Comparison of ENCODE assay signal across 21 cellular contexts in the genomic region with DNA sequence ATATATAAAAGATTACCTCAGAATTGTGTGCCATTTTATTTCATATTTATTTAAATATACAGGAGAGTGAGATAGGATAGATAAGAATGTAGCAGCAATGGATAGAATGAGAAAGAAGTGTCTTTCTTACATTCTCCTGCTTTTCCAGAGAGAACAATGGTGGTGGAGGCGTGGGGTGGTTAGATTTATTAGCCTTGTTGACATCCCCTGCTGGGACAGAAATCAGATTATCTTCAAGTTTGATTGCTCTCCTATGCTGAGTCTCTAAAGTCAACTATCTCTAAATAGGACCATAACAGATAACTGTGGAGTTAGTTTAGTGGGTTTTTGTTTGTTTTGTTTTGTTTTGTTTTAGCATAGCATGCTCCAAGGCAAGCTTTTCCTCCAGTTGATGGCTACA.
DNase-seq lines count a peak whose midpoint lies in the region; ATAC-seq and TF ChIP-seq lines count a peak whose summit lies in the region.
"Had no signal": no experiment of that assay in that cellular context is flagged by ENCODE, and none has a peak within 500 bp of the region (broad histone marks: within the 10 kb centered on the region; RNA-seq: fewer than 3 reads in every experiment).

No MANE protein-coding gene starts in this region.

- no peak for ATAC-seq in GM23338
- no peak for ATAC-seq in GM19463 (IDR thresholded peaks at IDR 0.05; ENCODE audit: unreplicated experiment)
- ATAC-seq in GM21528 (IDR thresholded peaks at IDR 0.05; ENCODE audit: low FRiP score, unreplicated experiment) = no peak
- ATAC-seq in GM21737 (IDR thresholded peaks at IDR 0.05; ENCODE audit: unreplicated experiment) = no peak
- ATAC-seq: CD8-positive, alpha-beta T cell; GM12878 had no signal

- no peaks in the 10 kb centered on the region for H4K20me1 ChIP-seq in GM23338 (replicated peaks; ENCODE audit: insufficient read depth)
- no peaks in the 10 kb centered on the region for H4K20me1 ChIP-seq in SU-DHL-6 (ENCODE audit: low read depth, low read length)
- H4K20me1 ChIP-seq: BLaER1 had no signal

- H3K27ac ChIP-seq in A673 (ENCODE audit: low read depth, low read length, poor library complexity, severe bottlenecking) (no peak overlapping the region), GM23338 (ENCODE audit: low read depth) (no peak overlapping the region), SU-DHL-6 (ENCODE audit: low read depth, low read length) (no peak overlapping the region), endodermal cell (ENCODE audit: low read depth, low read length) (no peak overlapping the region)
- H3K27ac ChIP-seq: BLaER1, C4-2B had no signal

- intact Hi-C loops in A673 (cut with micrococcal nuclease; ENCODE audit: unreplicated experiment) = no loop called here

- H3K36me3 ChIP-seq in A673 (ENCODE audit: insufficient read depth, low read length, poor library complexity, severe bottlenecking) (no peaks in the 10 kb centered on the region), GM23338 (ENCODE audit: insufficient read depth) (no peaks in the 10 kb centered on the region), SU-DHL-6 (ENCODE audit: low read length) (no peaks in the 10 kb centered on the region), endodermal cell (ENCODE audit: control insufficient read depth, insufficient read depth, low read length) (no peaks in the 10 kb centered on the region)
- H3K36me3 ChIP-seq: BLaER1, HAP-1 had no signal

- no peak overlapping the region for H3K4me2 ChIP-seq in GM23338
- H3K4me2 ChIP-seq in SU-DHL-6 (ENCODE audit: low read depth, low read length, poor library complexity, severe bottlenecking) = no peak overlapping the region
- H3K4me2 ChIP-seq: BLaER1 had no signal

- H3K9ac ChIP-seq in SU-DHL-6 (ENCODE audit: low read length) (no peak overlapping the region), endodermal cell (ENCODE audit: extremely low read depth, low read length, poor library complexity, severe bottlenecking) (no peak overlapping the region)
- H3K9ac ChIP-seq: BLaER1 had no signal

- no peaks in the 10 kb centered on the region for H3K79me2 ChIP-seq in GM23338 (replicated peaks; ENCODE audit: insufficient read depth)
- no peaks in the 10 kb centered on the region for H3K79me2 ChIP-seq in SU-DHL-6 (ENCODE audit: insufficient read depth, low read length)

- H3K9me3 Mint-ChIP-seq in GM23338 (no peaks in the 10 kb centered on the region), endodermal cell (no peaks in the 10 kb centered on the region)

- H3K9me2 ChIP-seq in GM23338 (ENCODE audit: insufficient read depth) = no peaks in the 10 kb centered on the region
- no peaks in the 10 kb centered on the region for H3K9me2 ChIP-seq in SU-DHL-6 (replicated peaks; ENCODE audit: insufficient read depth, low read length)

- H3K9me3 ChIP-seq in A673 (ENCODE audit: low read depth, low read length, poor library complexity, severe bottlenecking) (no peaks in the 10 kb centered on the region), SU-DHL-6 (ENCODE audit: insufficient read depth, low read length) (no peaks in the 10 kb centered on the region), endodermal cell (ENCODE audit: control insufficient read depth, low read length) (no peaks in the 10 kb centered on the region)
- H3K9me3 ChIP-seq: BLaER1, HAP-1 had no signal

- H3K4me3 Mint-ChIP-seq in GM23338 (no peak overlapping the region), endodermal cell (no peak overlapping the region)
- H3K4me3 Mint-ChIP-seq: B cell; CD4-positive, CD25-positive, alpha-beta regulatory T cell; CD8-positive, alpha-beta T cell; HFFc6 had no signal

- H3K36me3 Mint-ChIP-seq in GM23338 (ENCODE audit: low read depth) (no peaks in the 10 kb centered on the region), endodermal cell (ENCODE audit: low read depth) (no peaks in the 10 kb centered on the region)
- H3K36me3 Mint-ChIP-seq: CD4-positive, CD25-positive, alpha-beta regulatory T cell; CD8-positive, alpha-beta T cell had no signal

- peak overlapping the region; percentile 7; the same call in 1 of the 2 replicates for H2AFZ ChIP-seq in GM23338
- peak overlapping the region; percentile 60 for H2AFZ ChIP-seq in SU-DHL-6 (ENCODE audit: low read depth, low read length, severe bottlenecking)

- DNase-seq in A673 (ENCODE audit: low spot score) = peak; percentile 67
- no peak for DNase-seq in GM23338 (ENCODE audit: low spot score)
- peak; percentile 61 for DNase-seq in endodermal cell
- DNase-seq in NCI-H446 (lab: John Stamatoyannopoulos, UW) = no peak
- DNase-seq: CD4-positive, CD25-positive, alpha-beta regulatory T cell; CD8-positive, alpha-beta T cell; DMS 273 treated with DMSO at 0.1 percent for 48 hours; DMS79; EL; GDM1; GOT3; HFFc6 had no signal

- no peak overlapping the region for H3K4me3 ChIP-seq in A673 (ENCODE audit: low read depth, low read length, poor library complexity, severe bottlenecking)
- H3K4me3 ChIP-seq in GM23338 = no peak overlapping the region
- no peak overlapping the region for H3K4me3 ChIP-seq in SU-DHL-6 (ENCODE audit: insufficient read depth, low read length, poor library complexity, severe bottlenecking)
- no peak overlapping the region for H3K4me3 ChIP-seq in endodermal cell (ENCODE audit: low read length)
- H3K4me3 ChIP-seq: BLaER1, GM12878, HAP-1 had no signal

- no peak overlapping the region for H3K27ac Mint-ChIP-seq in GM23338
- H3K27ac Mint-ChIP-seq in endodermal cell = peak overlapping the region; percentile 78
- H3K27ac Mint-ChIP-seq: B cell; CD4-positive, CD25-positive, alpha-beta regulatory T cell; CD8-positive, alpha-beta T cell; HFFc6 had no signal

- POLR2A ChIA-PET in A673 (lab: Charles Lee; ENCODE audit: low non-redundant PET) = no interaction called here

- H3K4me1 ChIP-seq in A673 (ENCODE audit: insufficient read depth, low read length, poor library complexity, severe bottlenecking) (no peaks in the 10 kb centered on the region), GM23338 (ENCODE audit: insufficient read depth) (no peaks in the 10 kb centered on the region), endodermal cell (ENCODE audit: control insufficient read depth, insufficient read depth, low read length) (no peaks in the 10 kb centered on the region)
- H3K4me1 ChIP-seq: BLaER1, HAP-1 had no signal

- CTCF ChIA-PET in A673 (lab: Charles Lee) = no interaction called here

- H3K27me3 ChIP-seq in A673 (replicated peaks; ENCODE audit: insufficient read depth, low read depth, low read length, poor library complexity) (no peaks in the 10 kb centered on the region), GM23338 (ENCODE audit: insufficient read depth) (no peaks in the 10 kb centered on the region), SU-DHL-6 (ENCODE audit: low read length) (no peaks in the 10 kb centered on the region), endodermal cell (ENCODE audit: control insufficient read depth, insufficient read depth, low read length, poor library complexity, severe bottlenecking) (no peaks in the 10 kb centered on the region)
- H3K27me3 ChIP-seq: BLaER1 had no signal

- H3K4me1 Mint-ChIP-seq in GM23338 = no peaks in the 10 kb centered on the region; the same call in 2 of the 3 replicates
- H3K4me1 Mint-ChIP-seq in endodermal cell = peaks cover 26% of the 10 kb centered on the region
- H3K4me1 Mint-ChIP-seq: CD4-positive, CD25-positive, alpha-beta regulatory T cell had no signal

- BruUV-seq in A673 (replicated peaks; lab: Mats Ljungman, UMichigan) = no TSS peak

- no peaks in the 10 kb centered on the region for H3F3A ChIP-seq in GM23338 (replicated peaks; ENCODE audit: low read depth)
- H3F3A ChIP-seq in SU-DHL-6 (ENCODE audit: insufficient read depth) = no peaks in the 10 kb centered on the region

- no peaks in the 10 kb centered on the region for H3K27me3 Mint-ChIP-seq in GM23338 (ENCODE audit: insufficient read depth, low read depth, poor library complexity)
- H3K27me3 Mint-ChIP-seq in endodermal cell (ENCODE audit: insufficient read depth) = peaks cover 3% of the 10 kb centered on the region
- H3K27me3 Mint-ChIP-seq: B cell; CD4-positive, CD25-positive, alpha-beta regulatory T cell had no signal

- TF ChIP-seq CTCF in A673 (conservative IDR thresholded peaks at IDR 0.05; ENCODE audit: low read depth, low read length) = no peak
- no peak for TF ChIP-seq CTCF in GM23338 (conservative IDR thresholded peaks at IDR 0.05; ENCODE audit: low read depth in 2 of 2)
- TF ChIP-seq CTCF in SU-DHL-6 (IDR thresholded peaks at IDR 0.05; ENCODE audit: insufficient read depth, low read length, poor library complexity, severe bottlenecking) = no peak
- no peak for TF ChIP-seq CTCF in endodermal cell (conservative IDR thresholded peaks at IDR 0.05)

- whole genome bisulfite sequencing in endodermal cell (ENCODE audit: insufficient coverage in 1 of 2, insufficient read length in 1 of 2), 2 experiments = 60% methylated on average over 1 of the region's 1 CpG; no CpG with 5 or more reads in 1 of the 2 experiments

TF ChIP-seq in GM23338, 12 proteins besides CTCF, POLR2A, EP300 and RAD21 (continues in another document):
- TF ChIP-seq, protein P1, sequence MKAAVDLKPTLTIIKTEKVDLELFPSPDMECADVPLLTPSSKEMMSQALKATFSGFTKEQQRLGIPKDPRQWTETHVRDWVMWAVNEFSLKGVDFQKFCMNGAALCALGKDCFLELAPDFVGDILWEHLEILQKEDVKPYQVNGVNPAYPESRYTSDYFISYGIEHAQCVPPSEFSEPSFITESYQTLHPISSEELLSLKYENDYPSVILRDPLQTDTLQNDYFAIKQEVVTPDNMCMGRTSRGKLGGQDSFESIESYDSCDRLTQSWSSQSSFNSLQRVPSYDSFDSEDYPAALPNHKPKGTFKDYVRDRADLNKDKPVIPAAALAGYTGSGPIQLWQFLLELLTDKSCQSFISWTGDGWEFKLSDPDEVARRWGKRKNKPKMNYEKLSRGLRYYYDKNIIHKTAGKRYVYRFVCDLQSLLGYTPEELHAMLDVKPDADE (IDR thresholded peaks at IDR 0.05) = no peak
- TF ChIP-seq ZNF331 (CRISPR knock-in tag; IDR thresholded peaks at IDR 0.05; ENCODE audit: low read depth) (no peak), EZH2 (IDR thresholded peaks at IDR 0.05; ENCODE audit: low read depth, unreplicated experiment) (no peak), NANOG (IDR thresholded peaks at IDR 0.05; ENCODE audit: borderline replicate concordance) (no peak), CREB1 (CRISPR knock-in tag; IDR thresholded peaks at IDR 0.05; ENCODE audit: low read depth) (no peak)

Comparison
In these comparisons a context has a peak if more than half of its experiments do, and no peak if none do; other contexts are left out.
1. DNase-seq: peak in A673 (single experiment) and endodermal cell (single experiment); none in GM23338 (single experiment) and NCI-H446 (0 of 2).